In genomic region chr5:96112123-96112670, GRCh38 we compare ENCODE assay signal across 1 cellular context.
TF ChIP-seq lines count a peak whose summit lies in the region.

No MANE protein-coding gene starts in this region.

TF ChIP-seq in IMR-90, 13 proteins besides CTCF, POLR2A, EP300 and RAD21:
- TF ChIP-seq MXI1 (IDR thresholded peaks at IDR 0.05; ENCODE audit: borderline replicate concordance, low read depth, low read length): no peak
- TF ChIP-seq USF2 (IDR thresholded peaks at IDR 0.05; ENCODE audit: low read depth, low read length): no peak
- no peak for TF ChIP-seq MAFK (IDR thresholded peaks at IDR 0.05; ENCODE audit: low read depth, low read length)
- no peak for TF ChIP-seq BHLHE40 (IDR thresholded peaks at IDR 0.05; ENCODE audit: low read depth, low read length)
- TF ChIP-seq, protein P1, sequence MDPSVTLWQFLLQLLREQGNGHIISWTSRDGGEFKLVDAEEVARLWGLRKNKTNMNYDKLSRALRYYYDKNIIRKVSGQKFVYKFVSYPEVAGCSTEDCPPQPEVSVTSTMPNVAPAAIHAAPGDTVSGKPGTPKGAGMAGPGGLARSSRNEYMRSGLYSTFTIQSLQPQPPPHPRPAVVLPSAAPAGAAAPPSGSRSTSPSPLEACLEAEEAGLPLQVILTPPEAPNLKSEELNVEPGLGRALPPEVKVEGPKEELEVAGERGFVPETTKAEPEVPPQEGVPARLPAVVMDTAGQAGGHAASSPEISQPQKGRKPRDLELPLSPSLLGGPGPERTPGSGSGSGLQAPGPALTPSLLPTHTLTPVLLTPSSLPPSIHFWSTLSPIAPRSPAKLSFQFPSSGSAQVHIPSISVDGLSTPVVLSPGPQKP (IDR thresholded peaks at IDR 0.05; ENCODE audit: borderline replicate concordance, low read depth, low read length): no peak
- TF ChIP-seq RCOR1 (IDR thresholded peaks at IDR 0.05; ENCODE audit: insufficient replicate concordance, low read length): no peak
- no peak for TF ChIP-seq CEBPB (IDR thresholded peaks at IDR 0.05; ENCODE audit: low read depth, low read length)
- no peak for TF ChIP-seq FOS (IDR thresholded peaks at IDR 0.05; ENCODE audit: low read depth, low read length)
- TF ChIP-seq RFX5 (IDR thresholded peaks at IDR 0.05; ENCODE audit: low read depth, low read length): no peak
- TF ChIP-seq CHD1 (IDR thresholded peaks at IDR 0.05; ENCODE audit: low read depth, low read length): no peak
- no peak for TF ChIP-seq SMC3 (IDR thresholded peaks at IDR 0.05; ENCODE audit: low read depth, low read length)
- no peak for TF ChIP-seq MAZ (IDR thresholded peaks at IDR 0.05; ENCODE audit: borderline replicate concordance, low read depth, low read length)
- no peak for TF ChIP-seq NFE2L2 (IDR thresholded peaks at IDR 0.05; ENCODE audit: low read depth, low read length)
TF ChIP-seq in IMR-90: peak in this region for 0.
